Comparison of ENCODE assay signal across 8 cellular contexts in the genomic region with DNA sequence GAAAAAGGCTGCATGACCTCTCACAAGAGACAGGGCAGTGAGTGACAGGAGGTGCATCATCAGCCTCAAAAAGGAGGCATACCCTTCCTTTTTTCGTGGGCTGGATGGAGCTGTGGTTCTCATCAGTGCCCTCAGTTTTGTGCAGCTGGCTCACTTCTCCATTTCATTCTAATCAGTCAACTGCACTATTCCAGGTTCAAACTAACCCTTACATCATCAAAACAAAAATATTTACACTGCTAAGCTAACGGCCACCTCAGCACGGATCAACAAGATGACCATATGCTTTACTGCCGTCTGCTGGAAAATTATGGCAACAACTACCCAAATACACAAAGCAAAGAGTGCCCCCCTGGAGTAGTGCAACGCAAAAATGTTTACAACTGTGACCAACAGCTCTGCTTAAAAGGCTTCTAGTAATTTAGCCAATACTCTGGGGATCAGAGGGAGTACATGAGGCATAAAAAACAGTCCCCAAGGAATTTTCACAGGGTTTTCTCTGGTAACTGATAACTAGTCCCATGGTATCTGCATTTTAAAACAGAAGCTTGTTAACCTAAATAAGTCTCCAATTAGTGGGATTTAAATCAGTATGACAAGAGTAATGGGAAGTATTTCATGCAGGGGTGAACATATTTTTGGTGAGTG. TPM values are rescaled to one million over a fixed set of nuclear protein-coding genes. Genes with fewer than 3 reads are reported as not detected.
DNase-seq lines count a peak whose midpoint lies in the region; ATAC-seq and TF ChIP-seq lines count a peak whose summit lies in the region.

No MANE protein-coding gene starts in this region.

- H3K27me3 Mint-ChIP-seq in activated T-cell treated with anti-CD3 and anti-CD28 coated beads, Interleukin-2, amount 50 U/mL, for 4 hours (ENCODE audit: low read depth): no peaks in the 10 kb centered on the region

- no peak for TF ChIP-seq POLR2A in breast epithelium (IDR thresholded peaks at IDR 0.05)

- H2AFZ ChIP-seq in DND-41 (ENCODE audit: low read depth, low read length): no peak overlapping the region

- intact Hi-C loops in breast epithelium (cut with DNase I; ENCODE audit: low total_unique reads): no loop called here
- intact Hi-C loops in upper lobe of right lung (cut with DNase I): no loop called here

- H3K9me3 ChIP-seq in DND-41 (ENCODE audit: insufficient read depth, low read length, severe bottlenecking) (no peaks in the 10 kb centered on the region), breast epithelium (no peaks in the 10 kb centered on the region), upper lobe of right lung (no peaks in the 10 kb centered on the region)

- H3K27me3 ChIP-seq in DND-41 (ENCODE audit: insufficient read depth, low read length, poor library complexity): no peaks in the 10 kb centered on the region
- H3K27me3 ChIP-seq in breast epithelium: no peaks in the 10 kb centered on the region
- H3K27me3 ChIP-seq in upper lobe of right lung: no peaks in the 10 kb centered on the region

- ATAC-seq in DND-41 (ENCODE audit: insufficient read depth, low read depth) (no peak; the same call in 2 of the 3 replicates), GM21360 (IDR thresholded peaks at IDR 0.05; ENCODE audit: unreplicated experiment) (peak; percentile 79), HG03520 (IDR thresholded peaks at IDR 0.05; ENCODE audit: unreplicated experiment) (peak; percentile 66), left lobe of liver (peak; percentile 97), upper lobe of right lung (peak; percentile 77)
- ATAC-seq in activated T-cell treated with anti-CD3 and anti-CD28 coated beads, Interleukin-2, amount 50 U/mL, for 4 hours: no peak

- H3K9me3 Mint-ChIP-seq in activated T-cell treated with anti-CD3 and anti-CD28 coated beads, Interleukin-2, amount 50 U/mL, for 4 hours: no peaks in the 10 kb centered on the region

- no peak overlapping the region for H3K4me3 Mint-ChIP-seq in activated T-cell treated with anti-CD3 and anti-CD28 coated beads, Interleukin-2, amount 50 U/mL, for 4 hours

- peaks cover 2% of the 10 kb centered on the region for H3K36me3 Mint-ChIP-seq in activated T-cell treated with anti-CD3 and anti-CD28 coated beads, Interleukin-2, amount 50 U/mL, for 4 hours (ENCODE audit: insufficient read depth)

- H3K27ac ChIP-seq in DND-41 (ENCODE audit: low read length) (no peak overlapping the region), breast epithelium (no peak overlapping the region), upper lobe of right lung (no peak overlapping the region)

- no peaks in the 10 kb centered on the region for H3K4me1 Mint-ChIP-seq in activated T-cell treated with anti-CD3 and anti-CD28 coated beads, Interleukin-2, amount 50 U/mL, for 4 hours (ENCODE audit: low read depth)

- no peak overlapping the region for H3K9ac ChIP-seq in DND-41 (ENCODE audit: low read depth, low read length)

- DNase-seq in DND-41: no peak
- DNase-seq in NCI-H774 (lab: John Stamatoyannopoulos, UW): peak; percentile 79
- DNase-seq in breast epithelium (ENCODE audit: low spot score in 2 of 2): no peak
- DNase-seq in left lobe of liver (ENCODE audit: low spot score): peak; percentile 52
- DNase-seq in upper lobe of right lung: no peak
- DNase-seq in activated T-cell treated with anti-CD3 and anti-CD28 coated beads, Interleukin-2, amount 50 U/mL, for 4 hours: no peak

- H3K4me2 ChIP-seq in DND-41 (ENCODE audit: insufficient read depth, low read length): no peak overlapping the region

- H3K4me3 ChIP-seq in DND-41 (ENCODE audit: low read depth in 1 of 2, low read length in 2 of 2) (no peak overlapping the region), breast epithelium (no peak overlapping the region), upper lobe of right lung (no peak overlapping the region)

- no peaks in the 10 kb centered on the region for H3K79me2 ChIP-seq in DND-41 (ENCODE audit: insufficient read depth, low read length)

- H4K20me1 ChIP-seq in DND-41 (ENCODE audit: insufficient read depth, low read length): no peaks in the 10 kb centered on the region

- H3K4me1 ChIP-seq in DND-41 (ENCODE audit: insufficient read depth, low read length) (no peaks in the 10 kb centered on the region), breast epithelium (no peaks in the 10 kb centered on the region), upper lobe of right lung (peaks cover 6% of the 10 kb centered on the region)

- no peaks in the 10 kb centered on the region for H3K36me3 ChIP-seq in DND-41 (ENCODE audit: insufficient read depth, low read length)
- no peaks in the 10 kb centered on the region for H3K36me3 ChIP-seq in breast epithelium
- no peaks in the 10 kb centered on the region for H3K36me3 ChIP-seq in upper lobe of right lung

- TF ChIP-seq CTCF in DND-41 (IDR thresholded peaks at IDR 0.05; ENCODE audit: borderline replicate concordance, extremely low read depth, low read length, poor library complexity, severe bottlenecking) (peak; percentile 31), breast epithelium (IDR thresholded peaks at IDR 0.05) (peak in 2 of 3 donors; percentile 54 to 70), upper lobe of right lung (IDR thresholded peaks at IDR 0.05) (peak; percentile 57)

RNA-seq across cellular contexts. Expression of gene KCNV2, which starts 10.8 kb away (rescaled TPM):
- not detected for total RNA-seq in breast epithelium
- not detected for total RNA-seq in left lobe of liver
- not detected for total RNA-seq in upper lobe of right lung
- not detected for total RNA-seq in activated T-cell treated with anti-CD3 and anti-CD28 coated beads, Interleukin-2, amount 50 U/mL, for 4 hours

Comparison
In these comparisons a context has a peak if more than half of its experiments do, and no peak if none do; other contexts are left out.
1. ATAC-seq: peak in GM21360 (single experiment), HG03520 (single experiment), left lobe of liver (single experiment) and upper lobe of right lung (single experiment); none in DND-41 (single experiment) and activated T-cell treated with anti-CD3 and anti-CD28 coated beads, Interleukin-2, amount 50 U/mL, for 4 hours (0 of 2).
2. DNase-seq: peak in NCI-H774 (single experiment) and left lobe of liver (single experiment); none in DND-41 (single experiment), breast epithelium (0 of 2), upper lobe of right lung (single experiment) and activated T-cell treated with anti-CD3 and anti-CD28 coated beads, Interleukin-2, amount 50 U/mL, for 4 hours (single experiment).
3. Peak in every context shown above with its lines, with median percentiles within 50 percentile points of each other: CTCF ChIP-seq.